In the genomic region with DNA sequence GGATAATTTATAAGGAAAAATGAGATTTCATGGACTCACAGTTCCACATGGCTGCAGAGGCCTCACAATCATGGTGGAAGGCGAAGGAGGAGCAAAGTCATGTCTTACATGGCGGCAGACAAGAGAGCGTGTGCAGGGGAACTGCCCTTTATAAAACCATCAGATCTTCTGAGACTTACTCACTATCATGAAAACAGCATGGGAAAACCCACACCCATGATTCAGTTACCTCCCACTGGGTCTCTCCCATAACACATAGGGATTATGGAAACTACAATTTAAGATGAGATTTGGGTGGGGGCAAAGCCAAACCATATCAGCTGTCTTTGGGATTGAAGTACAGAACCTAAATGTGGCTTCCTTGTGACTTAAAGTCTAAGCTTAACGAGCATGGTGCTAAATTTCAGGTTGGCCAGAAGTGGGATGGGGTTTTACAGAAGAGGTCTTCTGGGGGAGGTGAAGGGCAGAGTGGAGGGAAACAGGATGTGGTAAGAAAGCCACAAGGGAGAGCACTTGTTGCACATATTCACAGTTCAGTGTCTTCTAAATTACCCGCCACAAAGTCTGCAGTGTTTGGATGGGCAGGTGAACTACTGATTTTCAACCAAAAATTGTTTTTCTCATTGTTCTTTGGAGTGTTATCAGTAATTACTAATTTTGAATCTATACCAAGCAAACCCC, we compare ENCODE assay signal across 8 cellular contexts. TPM values are rescaled to one million over a fixed set of nuclear protein-coding genes. Genes with fewer than 3 reads are reported as not detected.
DNase-seq lines count a peak whose midpoint lies in the region; ATAC-seq, FAIRE-seq and TF ChIP-seq lines count a peak whose summit lies in the region.
"Not testable (repeated sequence)": the region's sequence is repeated elsewhere in the genome, so short reads cannot be mapped to it uniquely, and the experiment has no call there.

No MANE protein-coding gene starts in this region.

- not testable (repeated sequence) for H3K9me3 ChIP-seq in GM12878 (replicated peaks; ENCODE audit: control insufficient read depth, insufficient read depth, low read length)

- not testable (repeated sequence) for H3K4me2 ChIP-seq in GM12878 (ENCODE audit: control insufficient read depth, insufficient read depth)

- not testable (repeated sequence) for H3K9me3 Mint-ChIP-seq in activated CD8-positive, alpha-beta T cell treated with anti-CD3 and anti-CD28 coated beads, Interleukin-2, amount 10 ng/mL, durations not matched to agents 7 days and 5 days (ENCODE audit: insufficient read depth); naive B cell

- peak; percentile 82 for FAIRE-seq in GM12891 (lab: Jason Lieb, UNC)
- not testable (repeated sequence) for FAIRE-seq in GM12878 (lab: Jason Lieb, UNC)

- not testable (repeated sequence) for H3K79me2 ChIP-seq in GM12878 (ENCODE audit: control insufficient read depth, insufficient read depth, low read length)

- H3K36me3 Mint-ChIP-seq in activated CD8-positive, alpha-beta T cell treated with anti-CD3 and anti-CD28 coated beads, Interleukin-2, amount 10 ng/mL, durations not matched to agents 7 days and 5 days (ENCODE audit: low read depth); naive B cell: not testable (repeated sequence)

- TF ChIP-seq CTCF in GM12878 (IDR thresholded peaks at IDR 0.05 in 2 of 3, conservative IDR thresholded peaks at IDR 0.05 in 1 of 3; ENCODE audit: control insufficient read depth in 2 of 3, extremely low read depth in 1 of 3, insufficient read depth in 1 of 3, low read depth in 3 of 3, low read length in 3 of 3): not testable (repeated sequence)

- not testable (repeated sequence) for TF ChIP-seq RAD21 in GM12878 (IDR thresholded peaks at IDR 0.05; ENCODE audit: insufficient read depth, low read depth, low read length)

- not testable (repeated sequence) for H4K20me1 ChIP-seq in GM12878 (ENCODE audit: control insufficient read depth, insufficient read depth)

- not testable (repeated sequence) for H3K9ac ChIP-seq in GM12878 (ENCODE audit: control insufficient read depth, insufficient read depth, low read length)

- peak; percentile 53 for ATAC-seq in GM19395 (IDR thresholded peaks at IDR 0.05; ENCODE audit: unreplicated experiment)
- peak; percentile 71 for ATAC-seq in HG02759 (IDR thresholded peaks at IDR 0.05; ENCODE audit: unreplicated experiment)
- ATAC-seq in HG03565 (IDR thresholded peaks at IDR 0.05; ENCODE audit: unreplicated experiment): peak; percentile 45
- peak; percentile 93 for ATAC-seq in activated CD8-positive, alpha-beta T cell treated with anti-CD3 and anti-CD28 coated beads, Interleukin-2, amount 10 ng/mL, durations not matched to agents 7 days and 5 days
- ATAC-seq in GM12878: peak; percentile 56; the same call in 2 of the 3 replicates
- ATAC-seq in naive B cell (ENCODE audit: low read depth in 2 of 2): peak; percentile 99
- peak; percentile 93 for ATAC-seq in stimulated activated naive CD8-positive, alpha-beta T cell treated with anti-CD3 and anti-CD28 coated beads, Interleukin-15, Interleukin-2, amounts not matched to agents 100 U/mL and 50 U/mL, for 24 hours

- intact Hi-C loops in GM12878 (cut with micrococcal nuclease; ENCODE audit: unreplicated experiment): not testable (repeated sequence)

- TF ChIP-seq EP300 in GM12878 (IDR thresholded peaks at IDR 0.05; ENCODE audit: borderline replicate concordance in 1 of 2, control insufficient read depth in 1 of 2, low read depth in 2 of 2, low read length in 2 of 2): not testable (repeated sequence)

- H3K27me3 ChIP-seq in GM12878 (replicated peaks in 1 of 2; ENCODE audit: control insufficient read depth in 2 of 2, insufficient read depth in 2 of 2, low read length in 1 of 2): not testable (repeated sequence)

- SMC1A ChIA-PET in GM12878 (lab: Charles Lee; ENCODE audit: uncharacterized antibody, unreplicated experiment): not testable (repeated sequence)

- H3K4me1 ChIP-seq in GM12878 (ENCODE audit: control insufficient read depth, insufficient read depth, low read length): not testable (repeated sequence)

- not testable (repeated sequence) for H2AFZ ChIP-seq in GM12878 (ENCODE audit: control insufficient read depth, low read depth, low read length)

- POLR2A ChIA-PET in activated CD8-positive, alpha-beta T cell treated with anti-CD3 and anti-CD28 coated beads, Interleukin-2, amount 10 ng/mL, durations not matched to agents 7 days and 5 days (lab: Charles Lee); GM12878 (lab: Charles Lee): not testable (repeated sequence)

- CTCF ChIA-PET in activated CD8-positive, alpha-beta T cell treated with anti-CD3 and anti-CD28 coated beads, Interleukin-2, amount 10 ng/mL, durations not matched to agents 7 days and 5 days (lab: Charles Lee); GM12878 (lab: Yijun Ruan, JAX): not testable (repeated sequence)

- in situ Hi-C loops in GM12878 (cut with MboI): not testable (repeated sequence)

- H3K36me3 ChIP-seq in GM12878 (ENCODE audit: control insufficient read depth in 2 of 2, insufficient read depth in 2 of 2, low read length in 1 of 2): not testable (repeated sequence)

- not testable (repeated sequence) for DNase-seq in GM12891 (ENCODE audit: insufficient read length, low spot score); activated CD8-positive, alpha-beta T cell treated with anti-CD3 and anti-CD28 coated beads, Interleukin-2, amount 10 ng/mL, durations not matched to agents 7 days and 5 days; GM12878 (ENCODE audit: low read depth, low spot score); naive B cell; stimulated activated naive CD8-positive, alpha-beta T cell treated with anti-CD3 and anti-CD28 coated beads, Interleukin-15, Interleukin-2, amounts not matched to agents 100 U/mL and 50 U/mL, for 24 hours

- H3K4me1 Mint-ChIP-seq in activated CD8-positive, alpha-beta T cell treated with anti-CD3 and anti-CD28 coated beads, Interleukin-2, amount 10 ng/mL, durations not matched to agents 7 days and 5 days (ENCODE audit: low read depth); naive B cell: not testable (repeated sequence)

- not testable (repeated sequence) for H3K27me3 Mint-ChIP-seq in activated CD8-positive, alpha-beta T cell treated with anti-CD3 and anti-CD28 coated beads, Interleukin-2, amount 10 ng/mL, durations not matched to agents 7 days and 5 days (ENCODE audit: low read depth); naive B cell

- RAD21 ChIA-PET in GM12878 (lab: Charles Lee; ENCODE audit: unreplicated experiment): not testable (repeated sequence)

- TF ChIP-seq POLR2A in GM12891 (IDR thresholded peaks at IDR 0.05; ENCODE audit: low read depth, low read length); GM12878 (IDR thresholded peaks at IDR 0.05; ENCODE audit: low read depth, low read length): not testable (repeated sequence)

- not testable (repeated sequence) for BruUV-seq in GM12878 (replicated peaks; lab: Mats Ljungman, UMichigan)

- H3K4me3 Mint-ChIP-seq in activated CD8-positive, alpha-beta T cell treated with anti-CD3 and anti-CD28 coated beads, Interleukin-2, amount 10 ng/mL, durations not matched to agents 7 days and 5 days; naive B cell: not testable (repeated sequence)

- H3K4me3 ChIP-seq in GM12878: not testable (repeated sequence)

- H3K27ac ChIP-seq in GM12878 (ENCODE audit: control insufficient read depth, insufficient read depth): not testable (repeated sequence)

- WGBS in GM12878 (ENCODE audit: insufficient coverage, insufficient replicate concordance, low lambda C conversion rate, missing lambda C conversion rate): no CpG with 5 or more reads among the region's 5 CpGs

- H3K27ac Mint-ChIP-seq in activated CD8-positive, alpha-beta T cell treated with anti-CD3 and anti-CD28 coated beads, Interleukin-2, amount 10 ng/mL, durations not matched to agents 7 days and 5 days; naive B cell: not testable (repeated sequence)

RNA-seq across cellular contexts. Expression of a gene that starts 49.7 kb away (rescaled TPM):
- polyA plus RNA-seq in GM12891 (2012; ENCODE audit: low read depth, missing spikeins): 7.0 TPM
- total RNA-seq in activated CD8-positive, alpha-beta T cell treated with anti-CD3 and anti-CD28 coated beads, Interleukin-2, amount 10 ng/mL, durations not matched to agents 7 days and 5 days: 10 to 100 TPM; 39.5 to 46.8 TPM
- 71.6 and 76.4 TPM in 2 replicates for total RNA-seq in GM12878 (2013; cell fraction: nucleolus; rRNA removed)
- 5.8 and 6.0 TPM in 2 replicates for total RNA-seq in GM12878 (2014; rRNA removed)
- 7.2 and 8.2 TPM in 2 replicates for total RNA-seq in GM12878 (2014; rRNA removed; fragmentation: Illumina TruSeq; extraction: Trizol)
- 15.3 and 17.2 TPM in 2 replicates for total RNA-seq in GM12878 (2021)
- polyA plus RNA-seq in GM12878 (2011; ENCODE audit: low read depth): 4.1 TPM
- polyA plus RNA-seq in GM12878 (2011; rRNA removed): 9.3 and 11.0 TPM in 2 replicates
- 2.8 and 3.6 TPM in 2 replicates for polyA plus RNA-seq in GM12878 (2011; cell fraction: cytosol; rRNA removed)
- polyA plus RNA-seq in GM12878 (2011; cell fraction: nucleus; rRNA removed): 19.3 and 25.5 TPM in 2 replicates
- polyA plus RNA-seq in GM12878 (2012): 4.8 and 6.5 TPM in 2 replicates
- polyA plus RNA-seq in GM12878 (2014; fragmentation: Illumina TruSeq; extraction: Trizol): 6.7 and 7.4 TPM in 2 replicates
- 10 to 100 TPM; 23.3 to 23.6 TPM for polyA plus RNA-seq in GM12878 (2014; fragmentation: Nextera tagmentation; extraction: Ambion mirVana)
- polyA plus RNA-seq in GM12878 (2014; rRNA removed): 9.5 and 13.1 TPM in 2 replicates
- 10 to 100 TPM; 24.8 to 25.1 TPM for polyA plus RNA-seq in GM12878 (2016; fragmentation: Nextera tagmentation; extraction: Ambion mirVana)
- 8.4 and 10.4 TPM in 2 replicates for polyA minus RNA-seq in GM12878 (2011; rRNA and poly(A)+ RNA removed)
- polyA minus RNA-seq in GM12878 (2011; cell fraction: cytosol; rRNA and poly(A)+ RNA removed): 1.8 and 5.2 TPM in 2 replicates
- polyA minus RNA-seq in GM12878 (2011; cell fraction: nucleus; rRNA and poly(A)+ RNA removed): 8.6 and 18.2 TPM in 2 replicates
- 10 to 100 TPM; 13.2 to 27.8 (median 23.2) TPM for polyA plus RNA-seq in naive B cell (ENCODE audit: low read depth in 6 of 6)

Comparison
In these comparisons a context has a peak if more than half of its experiments do, and no peak if none do; other contexts are left out.
1. ATAC-seq: peak in every context shown above with its lines; median percentile 99 in naive B cell; 93 in activated CD8-positive, alpha-beta T cell treated with anti-CD3 and anti-CD28 coated beads, Interleukin-2, amount 10 ng/mL, durations not matched to agents 7 days and 5 days; 93 in stimulated activated naive CD8-positive, alpha-beta T cell treated with anti-CD3 and anti-CD28 coated beads, Interleukin-15, Interleukin-2, amounts not matched to agents 100 U/mL and 50 U/mL, for 24 hours; 71 in HG02759; 56 in GM12878; 53 in GM19395; 45 in HG03565.